Comparison of ENCODE assay signal across 1 cellular context in genomic region chr15:45201557-45202246, GRCh38.
TF ChIP-seq lines count a peak whose summit lies in the region.

No MANE protein-coding gene starts in this region.

TF ChIP-seq in K562, 482 proteins besides CTCF, POLR2A, EP300 and RAD21:
- TF ChIP-seq ZNF551 (CRISPR knock-in tag; IDR thresholded peaks at IDR 0.05) (no peak), PATZ1 (CRISPR knock-in tag; IDR thresholded peaks at IDR 0.05; ENCODE audit: borderline replicate concordance) (0 out of 2 replicates have a peak, but pooled peaks have one; percentile 29), PHTF2 (CRISPR knock-in tag; IDR thresholded peaks at IDR 0.05) (no peak)
TF ChIP-seq in K562: peak in this region for 1.
